8 cellular contexts compared by ENCODE assay signal in genomic region chr16:87661561-87661960, GRCh38. TPM values are rescaled to one million over a fixed set of nuclear protein-coding genes. Genes with fewer than 3 reads are reported as not detected.
DNase-seq lines count a peak whose midpoint lies in the region; ATAC-seq and TF ChIP-seq lines count a peak whose summit lies in the region.

No MANE protein-coding gene starts in this region.

- TF ChIP-seq CTCF in fibroblast of mammary gland (conservative IDR thresholded peaks at IDR 0.05; ENCODE audit: control insufficient read depth, insufficient read depth, low read depth, low read length) (no peak), BE2C (IDR thresholded peaks at IDR 0.05; ENCODE audit: low read depth, low read length) (no peak)

- no peaks in the 10 kb centered on the region for H3K27me3 ChIP-seq in BE2C

- no peaks in the 10 kb centered on the region for H3K36me3 Mint-ChIP-seq in T-helper 1 cell treated with Interleukin-12 subunit alpha and Interleukin-12 subunit beta and Interleukin-4 antibody, amounts not matched to agents 30 μg/mL and 1 μg/mL, for 36 hours (ENCODE audit: low read depth)

- H3K9me3 ChIP-seq in BE2C, result peaks cover 5% of the 10 kb centered on the region; the same call in 1 of the 2 replicates

- H3K4me3 ChIP-seq in fibroblast of mammary gland (ENCODE audit: control insufficient read depth, low read depth, low read length) (no peak overlapping the region), BE2C (ENCODE audit: low read depth, low read length) (no peak overlapping the region)

- H3K27ac Mint-ChIP-seq in T-helper 1 cell treated with Interleukin-12 subunit alpha and Interleukin-12 subunit beta and Interleukin-4 antibody, amounts not matched to agents 30 μg/mL and 1 μg/mL, for 36 hours, result peak overlapping the region; percentile 20

- no peaks in the 10 kb centered on the region for H3K4me1 ChIP-seq in BE2C

- no peaks in the 10 kb centered on the region for H3K4me1 Mint-ChIP-seq in T-helper 1 cell treated with Interleukin-12 subunit alpha and Interleukin-12 subunit beta and Interleukin-4 antibody, amounts not matched to agents 30 μg/mL and 1 μg/mL, for 36 hours (ENCODE audit: low read depth)

- peak; percentile 51 for DNase-seq in activated CD4-positive, alpha-beta T cell treated with anti-CD3 and anti-CD28 coated beads for 48 hours
- no peak for DNase-seq in activated CD4-positive, alpha-beta T cell treated with anti-CD3 and anti-CD28 coated beads for 1 hour
- DNase-seq in fibroblast of mammary gland (ENCODE audit: low read depth) (peak; percentile 36), smooth muscle cell of the brain vasculature (ENCODE audit: low read depth, low spot score) (peak; percentile 9), BE2C (no peak)
- no peak for DNase-seq in activated effector memory CD4-positive, alpha-beta T cell treated with Interleukin-2 at 50 U/mL for 16 hours

- H3K27me3 Mint-ChIP-seq in T-helper 1 cell treated with Interleukin-12 subunit alpha and Interleukin-12 subunit beta and Interleukin-4 antibody, amounts not matched to agents 30 μg/mL and 1 μg/mL, for 36 hours (ENCODE audit: low read depth), result peaks cover 3% of the 10 kb centered on the region

- H3K9me3 Mint-ChIP-seq in T-helper 1 cell treated with Interleukin-12 subunit alpha and Interleukin-12 subunit beta and Interleukin-4 antibody, amounts not matched to agents 30 μg/mL and 1 μg/mL, for 36 hours, result no peaks in the 10 kb centered on the region

- H3K4me3 Mint-ChIP-seq in T-helper 1 cell treated with Interleukin-12 subunit alpha and Interleukin-12 subunit beta and Interleukin-4 antibody, amounts not matched to agents 30 μg/mL and 1 μg/mL, for 36 hours, result no peak overlapping the region

- no peak for ATAC-seq in HG02610 (IDR thresholded peaks at IDR 0.05; ENCODE audit: unreplicated experiment)

- H3K36me3 ChIP-seq in BE2C, result no peaks in the 10 kb centered on the region

RNA-seq across cellular contexts. Expression of gene JPH3, which starts 59.3 kb away (rescaled TPM):
- 15.0 TPM for polyA plus RNA-seq in BE2C (2012; ENCODE audit: insufficient read depth, insufficient read length, low read depth)

Comparison
In these comparisons a context has a peak if more than half of its experiments do, and no peak if none do; other contexts are left out.
1. DNase-seq: peak in activated CD4-positive, alpha-beta T cell treated with anti-CD3 and anti-CD28 coated beads for 48 hours (single experiment), fibroblast of mammary gland (single experiment) and smooth muscle cell of the brain vasculature (single experiment); none in activated CD4-positive, alpha-beta T cell treated with anti-CD3 and anti-CD28 coated beads for 1 hour (single experiment), activated effector memory CD4-positive, alpha-beta T cell treated with Interleukin-2 at 50 U/mL for 16 hours (single experiment) and BE2C (single experiment).